In genomic region chr4:108110450-108110849, GRCh38 we compare ENCODE assay signal across 14 cellular contexts. TPM values are rescaled to one million over a fixed set of nuclear protein-coding genes. Genes with fewer than 3 reads are reported as not detected.
DNase-seq lines count a peak whose midpoint lies in the region; ATAC-seq, FAIRE-seq and TF ChIP-seq lines count a peak whose summit lies in the region.
"Had no signal": no experiment of that assay in that cellular context is flagged by ENCODE, and none has a peak within 500 bp of the region (broad histone marks: within the 10 kb centered on the region; RNA-seq: fewer than 3 reads in every experiment).

No MANE protein-coding gene starts in this region.

- peak; percentile 71 for FAIRE-seq in GM12892 (lab: Jason Lieb, UNC)
- FAIRE-seq: endometrium had no signal

- DNase-seq in GM12892 (ENCODE audit: insufficient read length) (no peak), GM13977 (ENCODE audit: low spot score) (no peak), NCI-H2171 treated with DMSO at 0.1 percent for 48 hours (lab: John Stamatoyannopoulos, UW) (no peak), GF-D8 (lab: John Stamatoyannopoulos, UW) (no peak)
- DNase-seq in activated naive CD4-positive, alpha-beta T cell treated with anti-CD3 and anti-CD28 coated beads, Interleukin-2, amount 50 U/mL, for 72 hours (ENCODE audit: low spot score in 2 of 2) = no peak
- DNase-seq: H7; islet precursor cell; NCI-H82; stimulated activated CD4-positive, alpha-beta T cell treated with anti-CD3 and anti-CD28 coated beads, Interleukin-12 subunit alpha, Interleukin-12 subunit beta, amount 100 ng/mL, for 4 hours; WERI-Rb-1 had no signal

- peak overlapping the region; percentile 90 to 93 for H3K27ac Mint-ChIP-seq in activated naive CD4-positive, alpha-beta T cell treated with anti-CD3 and anti-CD28 coated beads, Interleukin-2, amount 50 U/mL, for 72 hours

- H3K36me3 Mint-ChIP-seq in activated naive CD4-positive, alpha-beta T cell treated with anti-CD3 and anti-CD28 coated beads, Interleukin-2, amount 50 U/mL, for 72 hours = peaks cover 20 to 52% of the 10 kb centered on the region in 2 donors

- no peak for TF ChIP-seq CTCF in GM13977 (IDR thresholded peaks at IDR 0.05; ENCODE audit: extremely low read depth, insufficient read depth, missing control alignments)

- no peak for TF ChIP-seq POLR2A in GM12892 (IDR thresholded peaks at IDR 0.05; ENCODE audit: low read depth, low read length)

- H3K9me3 Mint-ChIP-seq in activated naive CD4-positive, alpha-beta T cell treated with anti-CD3 and anti-CD28 coated beads, Interleukin-2, amount 50 U/mL, for 72 hours = no peaks in the 10 kb centered on the region

- in situ Hi-C loops in GM13977 (cut with MboI; ENCODE audit: low pct_unique_long_range_greater_than_20kb, low sequenced_read_pairs, unreplicated experiment) = no loop called here

- ATAC-seq in GM19035 (IDR thresholded peaks at IDR 0.05; ENCODE audit: unreplicated experiment) (peak; percentile 4), HG02938 (IDR thresholded peaks at IDR 0.05; ENCODE audit: unreplicated experiment) (peak; percentile 1), GM21381 (IDR thresholded peaks at IDR 0.05; ENCODE audit: unreplicated experiment) (no peak)
- ATAC-seq in activated naive CD4-positive, alpha-beta T cell treated with anti-CD3 and anti-CD28 coated beads, Interleukin-2, amount 50 U/mL, for 72 hours = peak in 1 of 2 donors; percentile 1

RNA-seq across cellular contexts. Expression of gene LEF1, which starts 58.3 kb away (rescaled TPM):
- polyA plus RNA-seq in GM12892 (2012; ENCODE audit: missing spikeins) = 20.9 TPM
- 100 to 1,000 TPM; 205 to 291 TPM for total RNA-seq in activated naive CD4-positive, alpha-beta T cell treated with anti-CD3 and anti-CD28 coated beads, Interleukin-2, amount 50 U/mL, for 72 hours
